ENCODE assay signal across 7 cellular contexts in genomic region chr1:16779525-16779924, GRCh38. TPM values are rescaled to one million over a fixed set of nuclear protein-coding genes. Genes with fewer than 3 reads are reported as not detected.
"Had no signal": no experiment of that assay in that cellular context is flagged by ENCODE, and none has a peak within 500 bp of the region (broad histone marks: within the 10 kb centered on the region; RNA-seq: fewer than 3 reads in every experiment).

No MANE protein-coding gene starts in this region.

RNA-seq across cellular contexts. Expression of gene RNU1-4, which starts 39.2 kb away (rescaled TPM):
- total RNA-seq: myocyte, osteoblast had no signal
- polyA plus RNA-seq: heart right ventricle; naive thymus-derived CD4-positive, alpha-beta T cell; neural cell; pancreas; stomach had no signal
